Comparison of ENCODE assay signal across 9 cellular contexts in genomic region chrX:54447461-54447860, GRCh38. TPM values are rescaled to one million over a fixed set of nuclear protein-coding genes. Genes with fewer than 3 reads are reported as not detected.
A peak's percentile ranks its signal among the peaks of the same experiment; 100 is the strongest.
DNase-seq lines count a peak whose midpoint lies in the region; ATAC-seq and TF ChIP-seq lines count a peak whose summit lies in the region.
"Had no signal": no experiment of that assay in that cellular context is flagged by ENCODE, and none has a peak within 500 bp of the region (broad histone marks: within the 10 kb centered on the region; RNA-seq: fewer than 3 reads in every experiment).

No MANE protein-coding gene starts in this region.

- peak; percentile 50 for TF ChIP-seq CTCF in chondrocyte (IDR thresholded peaks at IDR 0.05)
- TF ChIP-seq CTCF in osteocyte (IDR thresholded peaks at IDR 0.05) = peak; percentile 25

- ATAC-seq in HG03439 (IDR thresholded peaks at IDR 0.05; ENCODE audit: unreplicated experiment) = no peak
- no peak for ATAC-seq in HG02759 (IDR thresholded peaks at IDR 0.05; ENCODE audit: unreplicated experiment)

- H3K36me3 Mint-ChIP-seq in chondrocyte (ENCODE audit: low read depth) = peaks cover 9% of the 10 kb centered on the region
- H3K36me3 Mint-ChIP-seq in osteocyte (ENCODE audit: unreplicated experiment) = peaks cover 6% of the 10 kb centered on the region

- H3K4me3 Mint-ChIP-seq in chondrocyte (ENCODE audit: unreplicated experiment) (no peak overlapping the region), osteocyte (ENCODE audit: unreplicated experiment) (no peak overlapping the region)

- no peak overlapping the region for H3K27ac Mint-ChIP-seq in chondrocyte (ENCODE audit: unreplicated experiment)
- no peak overlapping the region for H3K27ac Mint-ChIP-seq in osteocyte (ENCODE audit: unreplicated experiment)

- H3K27me3 Mint-ChIP-seq in chondrocyte (ENCODE audit: low read depth) (no peaks in the 10 kb centered on the region), osteocyte (ENCODE audit: unreplicated experiment) (no peaks in the 10 kb centered on the region)

- DNase-seq in DMS53 (lab: John Stamatoyannopoulos, UW) = peak; percentile 55
- DNase-seq in DMS53 treated with DMSO at 0.1 percent for 48 hours (lab: John Stamatoyannopoulos, UW; ENCODE audit: unreplicated experiment) = no peak
- peak; percentile 3 for DNase-seq in MG63
- no peak for DNase-seq in chondrocyte (ENCODE audit: low spot score)
- no peak for DNase-seq in osteocyte (ENCODE audit: extremely low spot score, unreplicated experiment)
- DNase-seq in NCI-H1694 treated with DMSO at 0.1 percent for 48 hours (lab: John Stamatoyannopoulos, UW) = no peak
- DNase-seq: stimulated activated CD4-positive, alpha-beta T cell treated with anti-CD3 and anti-CD28 coated beads, Interleukin-1b, Interleukin-23, amount 100 ng/mL, for 48 hours had no signal

- no peaks in the 10 kb centered on the region for H3K27me3 ChIP-seq in MG63

- no peak overlapping the region for H3K4me3 ChIP-seq in MG63

- peaks cover 12% of the 10 kb centered on the region for H3K36me3 ChIP-seq in MG63

- peaks cover 6% of the 10 kb centered on the region for H3K9me3 Mint-ChIP-seq in chondrocyte (ENCODE audit: low read depth)
- H3K9me3 Mint-ChIP-seq in osteocyte (ENCODE audit: unreplicated experiment) = peaks cover 7% of the 10 kb centered on the region

- no peaks in the 10 kb centered on the region for H3K9me3 ChIP-seq in MG63

- peaks cover under 1% of the 10 kb centered on the region for H3K4me1 Mint-ChIP-seq in chondrocyte (ENCODE audit: low read depth)
- H3K4me1 Mint-ChIP-seq in osteocyte (ENCODE audit: unreplicated experiment) = no peaks in the 10 kb centered on the region

RNA-seq across cellular contexts. Expression of gene TSR2, which starts 7.3 kb away (rescaled TPM):
- total RNA-seq in MG63 (2014; rRNA removed; shearing (Covaris generic); ENCODE audit: low replicate concordance) = 14.5 and 16.4 TPM in 2 replicates
- total RNA-seq in chondrocyte (21.5 to 30.0 TPM (median 23.8 TPM) in 3 replicates), osteocyte (25.2 and 29.1 TPM in 2 replicates)

RNA-seq across cellular contexts. Expression of gene FGD1, which starts 48.6 kb away (rescaled TPM):
- 8.2 and 10.3 TPM in 2 replicates for total RNA-seq in MG63 (2014; rRNA removed; shearing (Covaris generic); ENCODE audit: low replicate concordance)
- total RNA-seq in chondrocyte (21.0 to 26.4 TPM (median 21.4 TPM) in 3 replicates), osteocyte (29.0 and 29.5 TPM in 2 replicates)

Comparison
In these comparisons a context has a peak if more than half of its experiments do, and no peak if none do; other contexts are left out.
1. DNase-seq: peak in DMS53 (single experiment) and MG63 (single experiment); none in DMS53 treated with DMSO at 0.1 percent for 48 hours (single experiment), chondrocyte (single experiment), osteocyte (single experiment) and NCI-H1694 treated with DMSO at 0.1 percent for 48 hours (single experiment).